ENCODE assay signal across 1 cellular context in genomic region chr2:164920430-164920829, GRCh38.
TF ChIP-seq lines count a peak whose summit lies in the region.

No MANE protein-coding gene starts in this region.

TF ChIP-seq in HepG2, 621 proteins besides CTCF, POLR2A, EP300 and RAD21 (continued from another document):
- TF ChIP-seq ZNF318 (CRISPR knock-in tag; IDR thresholded peaks at IDR 0.05) = no peak
- TF ChIP-seq ZKSCAN5 (CRISPR knock-in tag; IDR thresholded peaks at IDR 0.05) = peak; percentile 61; the same call in 1 of the 2 replicates
- TF ChIP-seq ZNF446 (CRISPR knock-in tag; IDR thresholded peaks at IDR 0.05) = no peak
- peak; percentile 51; the same call in 1 of the 2 replicates for TF ChIP-seq ZSCAN5A (CRISPR knock-in tag; IDR thresholded peaks at IDR 0.05; ENCODE audit: borderline replicate concordance)
- peak; percentile 95 for TF ChIP-seq CEBPG (CRISPR knock-in tag; IDR thresholded peaks at IDR 0.05)
- TF ChIP-seq, protein P1, sequence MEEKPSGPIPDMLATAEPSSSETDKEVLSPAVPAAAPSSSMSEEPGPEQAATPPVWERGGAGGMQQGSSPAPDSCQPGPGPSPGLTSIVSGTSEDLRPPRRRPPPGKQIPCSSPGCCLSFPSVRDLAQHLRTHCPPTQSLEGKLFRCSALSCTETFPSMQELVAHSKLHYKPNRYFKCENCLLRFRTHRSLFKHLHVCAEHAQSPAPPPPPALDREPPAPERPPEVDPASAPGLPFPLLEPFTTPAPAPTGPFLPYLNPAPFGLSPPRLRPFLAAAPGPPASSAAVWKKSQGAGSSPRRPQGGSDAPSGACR (CRISPR knock-in tag; IDR thresholded peaks at IDR 0.05) = 0 out of 2 replicates have a peak, but pooled peaks have one; percentile 18
- TF ChIP-seq NFKBIZ (CRISPR knock-in tag; IDR thresholded peaks at IDR 0.05) = no peak
- peak; percentile 77; the same call in 1 of the 2 replicates for TF ChIP-seq JUN (CRISPR knock-in tag; IDR thresholded peaks at IDR 0.05)
- TF ChIP-seq, protein P2, sequence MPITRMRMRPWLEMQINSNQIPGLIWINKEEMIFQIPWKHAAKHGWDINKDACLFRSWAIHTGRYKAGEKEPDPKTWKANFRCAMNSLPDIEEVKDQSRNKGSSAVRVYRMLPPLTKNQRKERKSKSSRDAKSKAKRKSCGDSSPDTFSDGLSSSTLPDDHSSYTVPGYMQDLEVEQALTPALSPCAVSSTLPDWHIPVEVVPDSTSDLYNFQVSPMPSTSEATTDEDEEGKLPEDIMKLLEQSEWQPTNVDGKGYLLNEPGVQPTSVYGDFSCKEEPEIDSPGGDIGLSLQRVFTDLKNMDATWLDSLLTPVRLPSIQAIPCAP (CRISPR knock-in tag; IDR thresholded peaks at IDR 0.05; ENCODE audit: low read depth) = peak; percentile 92; the same call in 1 of the 2 replicates
- no peak for TF ChIP-seq ZBTB33 (CRISPR knock-in tag; IDR thresholded peaks at IDR 0.05)
- TF ChIP-seq SOX5 (CRISPR knock-in tag; IDR thresholded peaks at IDR 0.05; ENCODE audit: borderline replicate concordance) = peak; percentile 20; the same call in 1 of the 2 replicates
- TF ChIP-seq ZNF232 (CRISPR knock-in tag; IDR thresholded peaks at IDR 0.05; ENCODE audit: borderline replicate concordance) = no peak
- TF ChIP-seq POGZ (CRISPR knock-in tag; IDR thresholded peaks at IDR 0.05) = peak; percentile 61; the same call in 1 of the 2 replicates
- peak; percentile 93 for TF ChIP-seq FOSL2 (CRISPR knock-in tag; IDR thresholded peaks at IDR 0.05)
- no peak for TF ChIP-seq PAF1 (CRISPR knock-in tag; IDR thresholded peaks at IDR 0.05)
- TF ChIP-seq ARID2 (CRISPR knock-in tag; IDR thresholded peaks at IDR 0.05; ENCODE audit: borderline replicate concordance) = no peak
- peak; percentile 74 for TF ChIP-seq ATF3 (CRISPR knock-in tag; IDR thresholded peaks at IDR 0.05)
- TF ChIP-seq ZNF652 (CRISPR knock-in tag; IDR thresholded peaks at IDR 0.05; ENCODE audit: borderline replicate concordance, low read depth) = peak; percentile 26; the same call in 1 of the 2 replicates
- 0 out of 2 replicates have a peak, but pooled peaks have one; percentile 17 for TF ChIP-seq THAP11 (CRISPR knock-in tag; IDR thresholded peaks at IDR 0.05)
- no peak for TF ChIP-seq ZFP41 (CRISPR knock-in tag; IDR thresholded peaks at IDR 0.05; ENCODE audit: borderline replicate concordance)
- peak; percentile 53; the same call in 1 of the 2 replicates for TF ChIP-seq ELF3 (CRISPR knock-in tag; IDR thresholded peaks at IDR 0.05)
- peak; percentile 26 for TF ChIP-seq TEAD3 (CRISPR knock-in tag; optimal IDR thresholded peaks at IDR 0.05; ENCODE audit: borderline replicate concordance)
- 0 out of 2 replicates have a peak, but pooled peaks have one; percentile 27 for TF ChIP-seq ZNF670 (CRISPR knock-in tag; IDR thresholded peaks at IDR 0.05; ENCODE audit: borderline replicate concordance)
- no peak for TF ChIP-seq SOX13 (IDR thresholded peaks at IDR 0.05)
- peak in 1 of 2 experiments; percentile 40; a peak in 1 of 4 replicates for TF ChIP-seq SOX13 (CRISPR knock-in tag; conservative IDR thresholded peaks at IDR 0.05 in 1 of 2, IDR thresholded peaks at IDR 0.05 in 1 of 2)
- TF ChIP-seq CENPBD1 (CRISPR knock-in tag; IDR thresholded peaks at IDR 0.05; ENCODE audit: borderline replicate concordance, low read depth) = no peak
- 0 out of 2 replicates have a peak, but pooled peaks have one; percentile 23 for TF ChIP-seq ZNF3 (CRISPR knock-in tag; IDR thresholded peaks at IDR 0.05)
- TF ChIP-seq HMG20A (CRISPR knock-in tag; IDR thresholded peaks at IDR 0.05; ENCODE audit: borderline replicate concordance) = peak; percentile 45; the same call in 1 of the 2 replicates
- TF ChIP-seq IRF2 (CRISPR knock-in tag; IDR thresholded peaks at IDR 0.05) = peak; percentile 95
- no peak for TF ChIP-seq CREB1 (IDR thresholded peaks at IDR 0.05)
- TF ChIP-seq CREB1 (CRISPR knock-in tag; IDR thresholded peaks at IDR 0.05) = peak; percentile 42; the same call in 1 of the 2 replicates
- no peak for TF ChIP-seq GTF3A (CRISPR knock-in tag; conservative IDR thresholded peaks at IDR 0.05)
- peak; percentile 37; the same call in 1 of the 2 replicates for TF ChIP-seq HDAC1 (CRISPR knock-in tag; IDR thresholded peaks at IDR 0.05)
- no peak for TF ChIP-seq SOX6 (IDR thresholded peaks at IDR 0.05)
- TF ChIP-seq SOX6 (CRISPR knock-in tag; IDR thresholded peaks at IDR 0.05) = peak; percentile 46; the same call in 1 of the 2 replicates
- TF ChIP-seq HOMEZ (CRISPR knock-in tag; IDR thresholded peaks at IDR 0.05; ENCODE audit: low read depth) = peak; percentile 89
